ENCODE assay signal across 8 cellular contexts in genomic region chr17:67377727-67378443, GRCh38. TPM values are rescaled to one million over a fixed set of nuclear protein-coding genes. Genes with fewer than 3 reads are reported as not detected.
DNase-seq lines count a peak whose midpoint lies in the region; TF ChIP-seq lines count a peak whose summit lies in the region.

No MANE protein-coding gene starts in this region.

- H3K27me3 ChIP-seq in muscle layer of colon (ENCODE audit: control insufficient read depth in 1 of 2, insufficient read depth in 2 of 2, low read length in 2 of 2) (no peaks in the 10 kb centered on the region), suprapubic skin (no peaks in the 10 kb centered on the region)

- H3K36me3 ChIP-seq in HEK293 (ENCODE audit: control insufficient read depth in 2 of 2, insufficient read depth in 1 of 2, low read length in 2 of 2) (no peaks in the 10 kb centered on the region), muscle layer of colon (ENCODE audit: insufficient read depth, low read length) (no peaks in the 10 kb centered on the region), suprapubic skin (no peaks in the 10 kb centered on the region)

- H3K27ac ChIP-seq in HEK293 (ENCODE audit: extremely low read depth, low read depth, low read length) (peak overlapping the region; percentile 87), muscle layer of colon (ENCODE audit: low read depth, low read length) (peak overlapping the region; percentile 88), suprapubic skin (peak overlapping the region; percentile 89)

- TF ChIP-seq EP300 in suprapubic skin (IDR thresholded peaks at IDR 0.05), result no peak

- DNase-seq in ELR (ENCODE audit: low read depth) (peak; percentile 66), NCI-H510A (lab: John Stamatoyannopoulos, UW) (peak; percentile 25), activated T-cell treated with anti-CD3 and anti-CD28 coated beads for 24 hours (ENCODE audit: low read depth) (peak; percentile 38), epithelial cell of esophagus (ENCODE audit: low read depth) (peak; percentile 56), suprapubic skin (ENCODE audit: low spot score in 2 of 2) (peak; percentile 76 to 86), NCI-H2196 treated with DMSO at 0.1 percent for 48 hours (lab: John Stamatoyannopoulos, UW; ENCODE audit: unreplicated experiment) (no peak)

- TF ChIP-seq CTCF in HEK293 (tag by site-specific recombination; IDR thresholded peaks at IDR 0.05) (no peak), epithelial cell of esophagus (IDR thresholded peaks at IDR 0.05; ENCODE audit: insufficient read depth, low read depth, low read length, missing control alignments) (peak; percentile 7), suprapubic skin (IDR thresholded peaks at IDR 0.05) (no peak)

- POLR2A ChIA-PET in HEK293 (lab: Yijun Ruan, JAX), result interaction anchor here (1.0 to 2.0 kb wide), 3 partner anchors 10 to 340 kb away, joined by 3 to 11 read pairs (median 5); partner anchors contain the start of gene NOL11

- H3K4me1 ChIP-seq in HEK293 (ENCODE audit: control insufficient read depth, insufficient read depth, low read length) (peaks cover 5% of the 10 kb centered on the region; the same call in 1 of the 2 replicates), muscle layer of colon (ENCODE audit: insufficient read depth, low read length) (peaks cover 3% of the 10 kb centered on the region), suprapubic skin (peaks cover 27% of the 10 kb centered on the region)

- TF ChIP-seq POLR2A in suprapubic skin (IDR thresholded peaks at IDR 0.05), result no peak

- peak overlapping the region; percentile 44 for H3K9ac ChIP-seq in muscle layer of colon (ENCODE audit: low read length)

- WGBS in suprapubic skin, result under 1% methylated on average over 36 of the region's 74 CpGs

- CTCF ChIA-PET in HEK293 (lab: Yijun Ruan, JAX), result interaction anchor here (0.6 to 3.6 kb wide), 40 partner anchors 9 to 472 kb away, joined by 3 to 47 read pairs (median 4); partner anchors contain the start of gene PSMD12

- H3K9me3 ChIP-seq in HEK293 (ENCODE audit: control insufficient read depth, insufficient read depth, low read depth, low read length), result no peaks in the 10 kb centered on the region
- H3K9me3 ChIP-seq in muscle layer of colon (ENCODE audit: low read length), result no peaks in the 10 kb centered on the region
- H3K9me3 ChIP-seq in suprapubic skin, result no peaks in the 10 kb centered on the region

- H3K4me3 ChIP-seq in HEK293 (ENCODE audit: low read depth, low read length) (peak overlapping the region; percentile 85), epithelial cell of esophagus (ENCODE audit: low read length) (peak overlapping the region; percentile 86), muscle layer of colon (ENCODE audit: low read depth in 1 of 2, low read length in 2 of 2) (peak overlapping the region; percentile 83 to 91), suprapubic skin (peak overlapping the region; percentile 92)

TF ChIP-seq in HEK293, 187 proteins besides CTCF, POLR2A, EP300 and RAD21 (continues in another document):
- peak; percentile 13 for TF ChIP-seq ZBTB20 (tag by site-specific recombination; IDR thresholded peaks at IDR 0.05)
- 0 out of 2 replicates have a peak, but pooled peaks have one; percentile 29 for TF ChIP-seq MEIS1 (CRISPR knock-in tag; IDR thresholded peaks at IDR 0.05; ENCODE audit: borderline replicate concordance)
- TF ChIP-seq, protein P1, sequence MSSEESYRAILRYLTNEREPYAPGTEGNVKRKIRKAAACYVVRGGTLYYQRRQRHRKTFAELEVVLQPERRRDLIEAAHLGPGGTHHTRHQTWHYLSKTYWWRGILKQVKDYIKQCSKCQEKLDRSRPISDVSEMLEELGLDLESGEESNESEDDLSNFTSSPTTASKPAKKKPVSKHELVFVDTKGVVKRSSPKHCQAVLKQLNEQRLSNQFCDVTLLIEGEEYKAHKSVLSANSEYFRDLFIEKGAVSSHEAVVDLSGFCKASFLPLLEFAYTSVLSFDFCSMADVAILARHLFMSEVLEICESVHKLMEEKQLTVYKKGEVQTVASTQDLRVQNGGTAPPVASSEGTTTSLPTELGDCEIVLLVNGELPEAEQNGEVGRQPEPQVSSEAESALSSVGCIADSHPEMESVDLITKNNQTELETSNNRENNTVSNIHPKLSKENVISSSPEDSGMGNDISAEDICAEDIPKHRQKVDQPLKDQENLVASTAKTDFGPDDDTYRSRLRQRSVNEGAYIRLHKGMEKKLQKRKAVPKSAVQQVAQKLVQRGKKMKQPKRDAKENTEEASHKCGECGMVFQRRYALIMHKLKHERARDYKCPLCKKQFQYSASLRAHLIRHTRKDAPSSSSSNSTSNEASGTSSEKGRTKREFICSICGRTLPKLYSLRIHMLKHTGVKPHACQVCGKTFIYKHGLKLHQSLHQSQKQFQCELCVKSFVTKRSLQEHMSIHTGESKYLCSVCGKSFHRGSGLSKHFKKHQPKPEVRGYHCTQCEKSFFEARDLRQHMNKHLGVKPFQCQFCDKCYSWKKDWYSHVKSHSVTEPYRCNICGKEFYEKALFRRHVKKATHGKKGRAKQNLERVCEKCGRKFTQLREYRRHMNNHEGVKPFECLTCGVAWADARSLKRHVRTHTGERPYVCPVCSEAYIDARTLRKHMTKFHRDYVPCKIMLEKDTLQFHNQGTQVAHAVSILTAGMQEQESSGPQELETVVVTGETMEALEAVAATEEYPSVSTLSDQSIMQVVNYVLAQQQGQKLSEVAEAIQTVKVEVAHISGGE (tag by site-specific recombination; conservative IDR thresholded peaks at IDR 0.05; ENCODE audit: low read depth), result 0 out of 2 replicates have a peak, but pooled peaks have one; percentile 33
- TF ChIP-seq, protein P2, sequence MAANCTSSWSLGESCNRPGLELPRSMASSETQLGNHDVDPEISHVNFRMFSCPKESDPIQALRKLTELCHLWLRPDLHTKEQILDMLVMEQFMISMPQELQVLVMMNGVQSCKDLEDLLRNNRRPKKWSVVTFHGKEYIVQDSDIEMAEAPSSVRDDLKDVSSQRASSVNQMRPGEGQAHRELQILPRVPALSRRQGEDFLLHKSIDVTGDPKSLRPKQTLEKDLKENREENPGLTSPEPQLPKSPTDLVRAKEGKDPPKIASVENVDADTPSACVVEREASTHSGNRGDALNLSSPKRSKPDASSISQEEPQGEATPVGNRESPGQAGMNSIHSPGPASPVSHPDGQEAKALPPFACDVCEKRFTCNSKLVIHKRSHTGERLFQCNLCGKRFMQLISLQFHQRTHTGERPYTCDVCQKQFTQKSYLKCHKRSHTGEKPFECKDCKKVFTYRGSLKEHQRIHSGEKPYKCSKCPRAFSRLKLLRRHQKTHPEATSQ (tag by site-specific recombination; IDR thresholded peaks at IDR 0.05), result no peak
- no peak for TF ChIP-seq ZNF768 (tag by site-specific recombination; IDR thresholded peaks at IDR 0.05)
- TF ChIP-seq, protein P3, sequence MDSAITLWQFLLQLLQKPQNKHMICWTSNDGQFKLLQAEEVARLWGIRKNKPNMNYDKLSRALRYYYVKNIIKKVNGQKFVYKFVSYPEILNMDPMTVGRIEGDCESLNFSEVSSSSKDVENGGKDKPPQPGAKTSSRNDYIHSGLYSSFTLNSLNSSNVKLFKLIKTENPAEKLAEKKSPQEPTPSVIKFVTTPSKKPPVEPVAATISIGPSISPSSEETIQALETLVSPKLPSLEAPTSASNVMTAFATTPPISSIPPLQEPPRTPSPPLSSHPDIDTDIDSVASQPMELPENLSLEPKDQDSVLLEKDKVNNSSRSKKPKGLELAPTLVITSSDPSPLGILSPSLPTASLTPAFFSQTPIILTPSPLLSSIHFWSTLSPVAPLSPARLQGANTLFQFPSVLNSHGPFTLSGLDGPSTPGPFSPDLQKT (IDR thresholded peaks at IDR 0.05; ENCODE audit: borderline replicate concordance, low read depth, low read length), result no peak
- TF ChIP-seq GFI1B (tag by site-specific recombination; IDR thresholded peaks at IDR 0.05), result no peak
- no peak for TF ChIP-seq ZNF140 (tag by site-specific recombination; IDR thresholded peaks at IDR 0.05)
- TF ChIP-seq ZBTB17 (tag by site-specific recombination; IDR thresholded peaks at IDR 0.05), result 0 out of 2 replicates have a peak, but pooled peaks have one; percentile 7
- TF ChIP-seq, protein P4, sequence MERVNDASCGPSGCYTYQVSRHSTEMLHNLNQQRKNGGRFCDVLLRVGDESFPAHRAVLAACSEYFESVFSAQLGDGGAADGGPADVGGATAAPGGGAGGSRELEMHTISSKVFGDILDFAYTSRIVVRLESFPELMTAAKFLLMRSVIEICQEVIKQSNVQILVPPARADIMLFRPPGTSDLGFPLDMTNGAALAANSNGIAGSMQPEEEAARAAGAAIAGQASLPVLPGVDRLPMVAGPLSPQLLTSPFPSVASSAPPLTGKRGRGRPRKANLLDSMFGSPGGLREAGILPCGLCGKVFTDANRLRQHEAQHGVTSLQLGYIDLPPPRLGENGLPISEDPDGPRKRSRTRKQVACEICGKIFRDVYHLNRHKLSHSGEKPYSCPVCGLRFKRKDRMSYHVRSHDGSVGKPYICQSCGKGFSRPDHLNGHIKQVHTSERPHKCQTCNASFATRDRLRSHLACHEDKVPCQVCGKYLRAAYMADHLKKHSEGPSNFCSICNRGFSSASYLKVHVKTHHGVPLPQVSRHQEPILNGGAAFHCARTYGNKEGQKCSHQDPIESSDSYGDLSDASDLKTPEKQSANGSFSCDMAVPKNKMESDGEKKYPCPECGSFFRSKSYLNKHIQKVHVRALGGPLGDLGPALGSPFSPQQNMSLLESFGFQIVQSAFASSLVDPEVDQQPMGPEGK (tag by site-specific recombination; IDR thresholded peaks at IDR 0.05), result peak; percentile 8
- TF ChIP-seq RBAK (tag by site-specific recombination; IDR thresholded peaks at IDR 0.05), result no peak
- TF ChIP-seq ZNF561 (tag by site-specific recombination; IDR thresholded peaks at IDR 0.05; ENCODE audit: borderline replicate concordance), result peak; percentile 11; the same call in 1 of the 2 replicates
- TF ChIP-seq ZNF18 (tag by site-specific recombination; IDR thresholded peaks at IDR 0.05), result no peak
- TF ChIP-seq SP2 (tag by site-specific recombination; IDR thresholded peaks at IDR 0.05), result peak; percentile 21; the same call in 1 of the 2 replicates

RNA-seq across cellular contexts. Expression of gene PITPNC1, which starts 0.8 kb away (rescaled TPM):
- total RNA-seq in suprapubic skin, result 1 to 10 TPM; 1.6 to 6.0 (median 3.2) TPM

RNA-seq across cellular contexts. Expression of gene PSMD12, which starts 11.5 kb away (rescaled TPM):
- total RNA-seq in suprapubic skin, result 10 to 100 TPM; 25.0 to 31.4 (median 27.8) TPM
